1 cellular context compared by ENCODE assay signal in the genomic region with DNA sequence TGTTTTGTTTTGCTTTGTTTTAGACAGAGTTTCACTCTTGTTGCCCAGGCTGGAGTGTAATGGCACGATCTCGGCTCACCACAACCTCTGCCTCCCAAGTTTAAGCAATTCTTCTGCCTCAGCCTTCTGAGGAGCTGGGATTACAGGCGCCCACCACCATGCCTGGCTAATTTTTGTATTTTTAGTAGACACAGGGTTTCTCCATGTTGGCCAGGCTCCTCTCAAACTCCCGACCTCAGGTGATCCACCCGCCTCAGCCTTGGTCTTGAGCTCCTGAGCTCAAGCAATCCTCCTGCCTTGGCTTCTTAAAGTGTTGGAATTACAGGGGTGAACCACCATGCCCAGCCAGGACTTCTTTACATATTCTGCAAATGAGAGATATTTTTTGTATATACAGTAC.
TF ChIP-seq lines count a peak whose summit lies in the region.

No MANE protein-coding gene starts in this region.

TF ChIP-seq in HEK293, 187 proteins besides CTCF, POLR2A, EP300 and RAD21 (continued from another document):
- TF ChIP-seq, protein P1, sequence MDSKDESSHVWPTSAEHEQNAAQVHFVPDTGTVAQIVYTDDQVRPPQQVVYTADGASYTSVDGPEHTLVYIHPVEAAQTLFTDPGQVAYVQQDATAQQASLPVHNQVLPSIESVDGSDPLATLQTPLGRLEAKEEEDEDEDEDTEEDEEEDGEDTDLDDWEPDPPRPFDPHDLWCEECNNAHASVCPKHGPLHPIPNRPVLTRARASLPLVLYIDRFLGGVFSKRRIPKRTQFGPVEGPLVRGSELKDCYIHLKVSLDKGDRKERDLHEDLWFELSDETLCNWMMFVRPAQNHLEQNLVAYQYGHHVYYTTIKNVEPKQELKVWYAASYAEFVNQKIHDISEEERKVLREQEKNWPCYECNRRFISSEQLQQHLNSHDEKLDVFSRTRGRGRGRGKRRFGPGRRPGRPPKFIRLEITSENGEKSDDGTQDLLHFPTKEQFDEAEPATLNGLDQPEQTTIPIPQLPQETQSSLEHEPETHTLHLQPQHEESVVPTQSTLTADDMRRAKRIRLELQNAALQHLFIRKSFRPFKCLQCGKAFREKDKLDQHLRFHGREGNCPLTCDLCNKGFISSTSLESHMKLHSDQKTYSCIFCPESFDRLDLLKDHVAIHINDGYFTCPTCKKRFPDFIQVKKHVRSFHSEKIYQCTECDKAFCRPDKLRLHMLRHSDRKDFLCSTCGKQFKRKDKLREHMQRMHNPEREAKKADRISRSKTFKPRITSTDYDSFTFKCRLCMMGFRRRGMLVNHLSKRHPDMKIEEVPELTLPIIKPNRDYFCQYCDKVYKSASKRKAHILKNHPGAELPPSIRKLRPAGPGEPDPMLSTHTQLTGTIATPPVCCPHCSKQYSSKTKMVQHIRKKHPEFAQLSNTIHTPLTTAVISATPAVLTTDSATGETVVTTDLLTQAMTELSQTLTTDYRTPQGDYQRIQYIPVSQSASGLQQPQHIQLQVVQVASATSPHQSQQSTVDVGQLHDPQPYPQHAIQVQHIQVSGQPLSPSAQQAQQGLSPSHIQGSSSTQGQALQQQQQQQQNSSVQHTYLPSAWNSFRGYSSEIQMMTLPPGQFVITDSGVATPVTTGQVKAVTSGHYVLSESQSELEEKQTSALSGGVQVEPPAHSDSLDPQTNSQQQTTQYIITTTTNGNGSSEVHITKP (tag by site-specific recombination; IDR thresholded peaks at IDR 0.05) = 0 out of 2 replicates have a peak, but pooled peaks have one; percentile 5
